25 cellular contexts compared by ENCODE assay signal in genomic region chr6:128358111-128358780, GRCh38.
DNase-seq lines count a peak whose midpoint lies in the region; ATAC-seq, FAIRE-seq and TF ChIP-seq lines count a peak whose summit lies in the region.
"Had no signal": no experiment of that assay in that cellular context is flagged by ENCODE, and none has a peak within 500 bp of the region (broad histone marks: within the 10 kb centered on the region; RNA-seq: fewer than 3 reads in every experiment).

No MANE protein-coding gene starts in this region.

- peak; percentile 59 for FAIRE-seq in RCC 7860 (lab: Jason Lieb, UNC)
- FAIRE-seq: K562 had no signal

- peaks cover 30% of the 10 kb centered on the region for H3K4me1 ChIP-seq in left ventricle myocardium inferior
- peaks cover 19 to 26% of the 10 kb centered on the region in 2 donors for H3K4me1 ChIP-seq in gastrocnemius medialis
- H3K4me1 ChIP-seq: foreskin keratinocyte, SJCRH30, thyroid gland had no signal

- no peak overlapping the region for H3K4me3 ChIP-seq in left ventricle myocardium inferior
- no peak overlapping the region for H3K4me3 ChIP-seq in gastrocnemius medialis
- H3K4me3 ChIP-seq in H7 (ENCODE audit: insufficient read depth, low read depth, low read length): no peak overlapping the region
- H3K4me3 ChIP-seq in dorsolateral prefrontal cortex: no peak overlapping the region
- H3K4me3 ChIP-seq: cardiac muscle cell, K562, SJCRH30, skin epidermis, thyroid gland had no signal

- in situ Hi-C loops in gastrocnemius medialis (cut with MboI; ENCODE audit: low sequenced_read_pairs in 4 of 4): no loop called here

- TF ChIP-seq CTCF in left ventricle myocardium inferior (IDR thresholded peaks at IDR 0.05; ENCODE audit: borderline replicate concordance): no peak
- TF ChIP-seq CTCF in gastrocnemius medialis (IDR thresholded peaks at IDR 0.05 in 4 of 5, conservative IDR thresholded peaks at IDR 0.05 in 1 of 5): no peak
- no peak for TF ChIP-seq CTCF in dorsolateral prefrontal cortex (IDR thresholded peaks at IDR 0.05 in 54 of 56, conservative IDR thresholded peaks at IDR 0.05 in 2 of 56; ENCODE audit: low read depth in 1 of 56, partially characterized antibody in 56 of 56)

- H3K9me3 ChIP-seq in left ventricle myocardium inferior (replicated peaks) (no peaks in the 10 kb centered on the region), gastrocnemius medialis (no peaks in the 10 kb centered on the region)
- H3K9me3 ChIP-seq: SJCRH30, thyroid gland had no signal

- H3K36me3 ChIP-seq in left ventricle myocardium inferior (no peaks in the 10 kb centered on the region), gastrocnemius medialis (no peaks in the 10 kb centered on the region), H7 (replicated peaks; ENCODE audit: control insufficient read depth, insufficient read depth, low read length) (no peaks in the 10 kb centered on the region)
- H3K36me3 ChIP-seq: cardiac muscle cell, SJCRH30, thyroid gland had no signal

- no peak for ATAC-seq in gastrocnemius medialis
- ATAC-seq: activated naive CD8-positive, alpha-beta T cell treated with anti-CD3 and anti-CD28 coated beads, Interleukin-2, amount 50 U/mL, for 24 hours; foreskin keratinocyte; K562; natural killer cell treated with Interleukin-12 subunit alpha and Interleukin-12 subunit beta and Interleukin-15 and Interleukin-18, amount 100 ng/mL, for 72 hours; T-helper 17 cell had no signal

- DNase-seq in EH (ENCODE audit: low read depth): peak; percentile 57
- DNase-seq in RCC 7860 (ENCODE audit: low spot score): peak; percentile 14
- DNase-seq in left ventricle myocardium inferior: no peak
- DNase-seq in gastrocnemius medialis: no peak
- no peak for DNase-seq in H7
- no peak for DNase-seq in dorsolateral prefrontal cortex
- no peak for DNase-seq in hypothalamus (lab: John Stamatoyannopoulos, UW)
- DNase-seq: activated CD4-positive, alpha-beta T cell treated with anti-CD3 and anti-CD28 coated beads, Interleukin-2, amount 50 U/mL, for 4 hours; activated CD8-positive, alpha-beta memory T cell treated with anti-CD3 and anti-CD28 coated beads, Interleukin-2, amount 50 U/mL, for 48 hours; activated effector memory CD4-positive, alpha-beta T cell treated with Interleukin-2 at 50 U/mL for 16 hours; activated naive CD8-positive, alpha-beta T cell treated with anti-CD3 and anti-CD28 coated beads, Interleukin-2, amount 50 U/mL, for 24 hours; foreskin keratinocyte; MV-4-11; NCI-H1694 treated with DMSO at 0.1 percent for 48 hours; NCI-H774; posterior cingulate gyrus; SJCRH30; stimulated activated CD4-positive, alpha-beta T cell treated with anti-CD3 and anti-CD28 coated beads, Interleukin-2, amount 100 ng/mL, for 48 hours; stimulated activated naive CD4-positive, alpha-beta T cell treated with Interleukin-2 at 50 U/mL for 16 hours; T-helper 17 cell; thyroid gland had no signal

- intact Hi-C loops in left ventricle myocardium inferior (cut with micrococcal nuclease): no loop called here
- intact Hi-C loops in gastrocnemius medialis (cut with DNase I; ENCODE audit: low total_unique reads): no loop called here
- intact Hi-C loops in dorsolateral prefrontal cortex (cut with DNase I): no loop called here

- H3K27me3 ChIP-seq in left ventricle myocardium inferior (ENCODE audit: low read depth): no peaks in the 10 kb centered on the region
- H3K27me3 ChIP-seq in gastrocnemius medialis: no peaks in the 10 kb centered on the region
- H3K27me3 ChIP-seq in H7 (ENCODE audit: control insufficient read depth, insufficient read depth, low read length): no peaks in the 10 kb centered on the region
- no peaks in the 10 kb centered on the region for H3K27me3 ChIP-seq in dorsolateral prefrontal cortex
- H3K27me3 ChIP-seq: cardiac muscle cell, foreskin keratinocyte, SJCRH30, thyroid gland had no signal

- H3K27ac ChIP-seq in left ventricle myocardium inferior (replicated peaks) (peak overlapping the region; percentile 73), gastrocnemius medialis (peak overlapping the region in 3 of 4 donors; percentile 59 to 77 (median 61)), dorsolateral prefrontal cortex (peak overlapping the region in 13 of 59 donors; percentile 2 to 52 (median 15))
- H3K27ac ChIP-seq: cardiac muscle cell, foreskin keratinocyte, SJCRH30, skin epidermis, thyroid gland had no signal

- TF ChIP-seq POLR2A in gastrocnemius medialis (IDR thresholded peaks at IDR 0.05): no peak

Comparison
In these comparisons a context has a peak if more than half of its experiments do, and no peak if none do; other contexts are left out.
1. DNase-seq: peak in EH (single experiment) and RCC 7860 (single experiment); none in left ventricle myocardium inferior (single experiment), gastrocnemius medialis (0 of 2), H7 (single experiment), dorsolateral prefrontal cortex (0 of 10) and hypothalamus (0 of 51).